ENCODE assay signal across 9 cellular contexts in genomic region chr17:15379659-15380058, GRCh38. TPM values are rescaled to one million over a fixed set of nuclear protein-coding genes. Genes with fewer than 3 reads are reported as not detected.
"Had no signal": no experiment of that assay in that cellular context is flagged by ENCODE, and none has a peak within 500 bp of the region (broad histone marks: within the 10 kb centered on the region; RNA-seq: fewer than 3 reads in every experiment).

No MANE protein-coding gene starts in this region.

- DNase-seq: GDM1, GF-D8 had no signal

- H3K4me3 ChIP-seq: GM12878 had no signal

- ATAC-seq: GM12878 had no signal

- FAIRE-seq: G401.6, GM12878, GM12891, GM12892, GM18507, GM19239 had no signal

RNA-seq across cellular contexts. Expression of gene TEKT3, which starts 38.3 kb away (rescaled TPM):
- total RNA-seq: G401, GM12878 had no signal
